In genomic region chr15:82021992-82022391, GRCh38 we compare ENCODE assay signal across 13 cellular contexts. TPM values are rescaled to one million over a fixed set of nuclear protein-coding genes. Genes with fewer than 3 reads are reported as not detected.
A peak's percentile ranks its signal among the peaks of the same experiment; 100 is the strongest.
DNase-seq lines count a peak whose midpoint lies in the region; ATAC-seq, FAIRE-seq and TF ChIP-seq lines count a peak whose summit lies in the region.
"Had no signal": no experiment of that assay in that cellular context is flagged by ENCODE, and none has a peak within 500 bp of the region (broad histone marks: within the 10 kb centered on the region; RNA-seq: fewer than 3 reads in every experiment).

No MANE protein-coding gene starts in this region.

- in situ Hi-C loops in K562 (cut with MboI): no loop called here

- H3K9ac ChIP-seq in K562 (ENCODE audit: insufficient read depth in 1 of 2, low read depth in 2 of 2, low read length in 2 of 2): no peak overlapping the region

- peak; percentile 18 for DNase-seq in HT-29 (ENCODE audit: low spot score)
- peak; percentile 65 for DNase-seq in NCI-H2196 treated with DMSO at 0.1 percent for 48 hours (lab: John Stamatoyannopoulos, UW; ENCODE audit: unreplicated experiment)
- DNase-seq in K562 (ENCODE audit: extremely low read depth in 1 of 4, low spot score in 3 of 4): peak in 2 of 4 experiments; percentile 42 to 55
- DNase-seq in sciatic nerve (ENCODE audit: low spot score): no peak
- no peak for DNase-seq in lower leg skin (ENCODE audit: low spot score in 2 of 2)
- DNase-seq in frontal cortex (ENCODE audit: low spot score in 2 of 2): no peak
- DNase-seq: activated effector memory CD4-positive, alpha-beta T cell treated with Interleukin-2 at 50 U/mL for 16 hours; MV-4-11; stimulated activated CD4-positive, alpha-beta T cell treated with anti-CD3 and anti-CD28 coated beads, Interleukin-12 subunit alpha, Interleukin-12 subunit beta, amount 100 ng/mL, for 4 hours; stomach had no signal

- no peak for TF ChIP-seq RAD21 in K562 (CRISPR knock-in tag; conservative IDR thresholded peaks at IDR 0.05 in 1 of 2, IDR thresholded peaks at IDR 0.05 in 1 of 2)

- POLR2A ChIA-PET in K562 (lab: Yijun Ruan, JAX): interaction anchor here (0.9 to 1.1 kb wide), 2 partner anchors 10 to 13 kb away, joined by 3 to 5 read pairs; no protein-coding TSS in a partner anchor

- H3K9me1 ChIP-seq in K562 (ENCODE audit: control insufficient read depth, insufficient read depth, low read length): no peaks in the 10 kb centered on the region

- CTCF ChIA-PET in K562 (lab: Yijun Ruan, JAX; ENCODE audit: low intra/inter-chr PET ratio): no interaction called here

- H3K4me3 ChIP-seq in K562 (no peak overlapping the region), gastroesophageal sphincter (no peak overlapping the region), lower leg skin (ENCODE audit: low read depth, poor library complexity, severe bottlenecking) (no peak overlapping the region)
- H3K4me3 ChIP-seq: stomach had no signal

- peak overlapping the region; percentile 29; the same call in 1 of the 2 replicates for H2AFZ ChIP-seq in K562 (ENCODE audit: low read depth, low read length)

- no peaks in the 10 kb centered on the region for H3K9me3 ChIP-seq in K562 (replicated peaks; ENCODE audit: control insufficient read depth, insufficient read depth, low read depth, low read length)
- no peaks in the 10 kb centered on the region for H3K9me3 ChIP-seq in gastroesophageal sphincter
- H3K9me3 ChIP-seq: stomach had no signal

- peak; percentile 59 for ATAC-seq in K562
- peak; percentile 74 for ATAC-seq in sciatic nerve
- no peak for ATAC-seq in gastroesophageal sphincter
- no peak for ATAC-seq in HG03439 (IDR thresholded peaks at IDR 0.05; ENCODE audit: unreplicated experiment)

- H4K20me1 ChIP-seq in K562 (replicated peaks; ENCODE audit: control insufficient read depth, insufficient read depth, low read length): no peaks in the 10 kb centered on the region

- H3K27me3 ChIP-seq in K562 (ENCODE audit: control insufficient read depth in 2 of 2, insufficient read depth in 2 of 2, low read length in 2 of 2): no peaks in the 10 kb centered on the region
- H3K27me3 ChIP-seq in gastroesophageal sphincter: peaks cover 4% of the 10 kb centered on the region

- intact Hi-C loops in K562 (cut with micrococcal nuclease) (no loop called here), sciatic nerve (cut with DNase I) (no loop called here), lower leg skin (cut with DNase I; ENCODE audit: low total_unique reads) (no loop called here)

- H3K27ac ChIP-seq in K562 (ENCODE audit: extremely low read depth, low read depth, low read length) (no peak overlapping the region), gastroesophageal sphincter (no peak overlapping the region)
- H3K27ac ChIP-seq: stomach had no signal

- peaks cover 9 to 16% of the 10 kb centered on the region in 2 experiments; a peak in 4 of 5 replicates for H3K4me1 ChIP-seq in K562 (replicated peaks in 1 of 2; ENCODE audit: control insufficient read depth in 2 of 2, insufficient read depth in 2 of 2, low read length in 2 of 2)
- H3K4me1 ChIP-seq in gastroesophageal sphincter: no peaks in the 10 kb centered on the region
- H3K4me1 ChIP-seq: stomach had no signal

- BruUV-seq in K562 (replicated peaks; lab: Mats Ljungman, UMichigan): no TSS peak

- no peak for TF ChIP-seq CTCF in K562 (IDR thresholded peaks at IDR 0.05 in 2 of 3, conservative IDR thresholded peaks at IDR 0.05 in 1 of 3; ENCODE audit: insufficient read depth in 2 of 3, low read depth in 1 of 3, low read length in 3 of 3)
- TF ChIP-seq CTCF in gastroesophageal sphincter (IDR thresholded peaks at IDR 0.05): no peak
- no peak for TF ChIP-seq CTCF in lower leg skin (IDR thresholded peaks at IDR 0.05)

- FAIRE-seq in K562 (lab: Jason Lieb, UNC) (peak; percentile 83), frontal cortex (lab: Jason Lieb, UNC) (no peak)
- FAIRE-seq: GM19239 had no signal

- no peaks in the 10 kb centered on the region for H3K79me2 ChIP-seq in K562 (ENCODE audit: control insufficient read depth, insufficient read depth, low read length)

- 0% methylated on average over 1 of the region's 1 CpG for WGBS in K562 (ENCODE audit: insufficient coverage, low coverage, missing lambda C conversion rate)
- 0% methylated on average over 1 of the region's 1 CpG for WGBS in gastroesophageal sphincter (ENCODE audit: low coverage in 1 of 2), 2 donors
- 4 to 5% methylated on average over 1 of the region's 1 CpG for WGBS in lower leg skin, 2 donors

- no peak overlapping the region for H3K4me2 ChIP-seq in K562 (ENCODE audit: insufficient read depth, low read length)

- TF ChIP-seq POLR2A in K562 (conservative IDR thresholded peaks at IDR 0.05): no peak
- no peak for TF ChIP-seq POLR2A in gastroesophageal sphincter (IDR thresholded peaks at IDR 0.05)
- no peak for TF ChIP-seq POLR2A in lower leg skin (IDR thresholded peaks at IDR 0.05)

- TF ChIP-seq EP300 in K562 (IDR thresholded peaks at IDR 0.05; ENCODE audit: low read length): no peak
- TF ChIP-seq EP300 in gastroesophageal sphincter (IDR thresholded peaks at IDR 0.05): no peak

- H3K36me3 ChIP-seq in K562 (ENCODE audit: control insufficient read depth, insufficient read depth, low read length): no peaks in the 10 kb centered on the region
- no peaks in the 10 kb centered on the region for H3K36me3 ChIP-seq in gastroesophageal sphincter
- H3K36me3 ChIP-seq: stomach had no signal

TF ChIP-seq in K562, 482 proteins besides CTCF, POLR2A, EP300 and RAD21 (continues in another document):
- TF ChIP-seq BCOR (IDR thresholded peaks at IDR 0.05) (no peak), NUFIP1 (IDR thresholded peaks at IDR 0.05; ENCODE audit: partially characterized antibody) (no peak), COPS2 (conservative IDR thresholded peaks at IDR 0.05) (no peak), MXD1 (CRISPR knock-in tag; IDR thresholded peaks at IDR 0.05; ENCODE audit: borderline replicate concordance, poor library complexity, severe bottlenecking) (no peak), SPI1 (IDR thresholded peaks at IDR 0.05; ENCODE audit: borderline replicate concordance, low read depth, low read length) (no peak), HNRNPL (IDR thresholded peaks at IDR 0.05; ENCODE audit: low read depth, low read length) (no peak), MXI1 (IDR thresholded peaks at IDR 0.05; ENCODE audit: low read depth, low read length) (no peak), NELFE (IDR thresholded peaks at IDR 0.05; ENCODE audit: insufficient read depth, insufficient read length) (no peak), ARID3B (CRISPR knock-in tag; IDR thresholded peaks at IDR 0.05; ENCODE audit: borderline replicate concordance) (no peak), HDAC6 (IDR thresholded peaks at IDR 0.05; ENCODE audit: low read depth, low read length) (no peak), ETV6 (IDR thresholded peaks at IDR 0.05; ENCODE audit: borderline replicate concordance in 1 of 2, low read depth in 2 of 2, low read length in 1 of 2) (no peak), ETV6 (CRISPR knock-in tag; IDR thresholded peaks at IDR 0.05; ENCODE audit: borderline replicate concordance) (no peak), GTF2F1 (IDR thresholded peaks at IDR 0.05; ENCODE audit: low read depth, low read length) (no peak), FUS (optimal IDR thresholded peaks at IDR 0.05; ENCODE audit: low read depth, low read length) (no peak), NFIC (IDR thresholded peaks at IDR 0.05) (peak; percentile 88), ZNF436 (CRISPR knock-in tag; IDR thresholded peaks at IDR 0.05) (no peak)

RNA-seq across cellular contexts. Expression of gene MEX3B, which starts 23.8 kb away (rescaled TPM):
- 0.92 and 1.7 TPM in 2 replicates for total RNA-seq in HT-29 (2014; rRNA removed; shearing (Covaris generic))
- total RNA-seq in K562 (2011; cell fraction: chromatin; rRNA removed; ENCODE audit: low replicate concordance): 8.7 and 10.8 TPM in 2 replicates
- total RNA-seq in K562 (2011; cell fraction: nucleolus; rRNA removed): 11.3 and 13.3 TPM in 2 replicates
- total RNA-seq in K562 (2011; cell fraction: nucleoplasm; rRNA removed): 8.7 TPM in 2 replicates
- total RNA-seq in K562 (2014; rRNA removed): 7.4 and 7.7 TPM in 2 replicates
- 2.9 and 3.1 TPM in 2 replicates for total RNA-seq in K562 (2014; rRNA removed; fragmentation: Illumina TruSeq; extraction: Trizol)
- 3.6 and 4.2 TPM in 2 replicates for total RNA-seq in K562 (2015; rRNA removed; fragmentation: Illumina TruSeq; extraction: Trizol)
- 12.0 and 12.8 TPM in 2 replicates for total RNA-seq in K562 (2021)
- polyA plus RNA-seq in K562 (2011; rRNA removed): 7.0 TPM in 2 replicates
- polyA plus RNA-seq in K562 (2011; cell fraction: cytosol; rRNA removed): 5.5 and 16.8 TPM in 2 replicates
- polyA plus RNA-seq in K562 (2011; cell fraction: nucleus; rRNA removed): 20.3 and 41.1 TPM in 2 replicates
- polyA plus RNA-seq in K562 (2012): 4.9 and 6.6 TPM in 2 replicates
- 3.0 and 6.2 TPM in 2 replicates for polyA plus RNA-seq in K562 (2014; fragmentation: Illumina TruSeq; extraction: Trizol)
- 1 to 10 TPM in 1 of 2 experiments, under 1 TPM in 1; 0.94 to 1.1 TPM for polyA plus RNA-seq in K562 (2014; fragmentation: Nextera tagmentation; extraction: Ambion mirVana)
- 6.9 and 8.3 TPM in 2 replicates for polyA plus RNA-seq in K562 (2014; rRNA removed)
- polyA minus RNA-seq in K562 (2011; rRNA and poly(A)+ RNA removed): 1.9 and 3.3 TPM in 2 replicates
- 9.3 TPM in 2 replicates for polyA minus RNA-seq in K562 (2011; cell fraction: cytosol; rRNA and poly(A)+ RNA removed)
- 11.7 and 12.2 TPM in 2 replicates for polyA minus RNA-seq in K562 (2011; cell fraction: nucleus; rRNA and poly(A)+ RNA removed)
- total RNA-seq in sciatic nerve: 3.3 TPM
- total RNA-seq in gastroesophageal sphincter: 1 to 10 TPM; 1.2 to 4.4 (median 2.2) TPM
- 1 to 10 TPM in 3 of 4 donors, under 1 TPM in 1; 0.13 to 1.6 (median 1.2) TPM for total RNA-seq in lower leg skin
- total RNA-seq in frontal cortex: 89.7 TPM

Comparison
In these comparisons a context has a peak if more than half of its experiments do, and no peak if none do; other contexts are left out.
1. DNase-seq: peak in HT-29 (single experiment) and NCI-H2196 treated with DMSO at 0.1 percent for 48 hours (single experiment); none in sciatic nerve (single experiment), lower leg skin (0 of 2) and frontal cortex (0 of 2).
2. ATAC-seq: peak in K562 (single experiment) and sciatic nerve (single experiment); none in gastroesophageal sphincter (single experiment) and HG03439 (single experiment).